Comparison of ENCODE assay signal across 14 cellular contexts in the genomic region with DNA sequence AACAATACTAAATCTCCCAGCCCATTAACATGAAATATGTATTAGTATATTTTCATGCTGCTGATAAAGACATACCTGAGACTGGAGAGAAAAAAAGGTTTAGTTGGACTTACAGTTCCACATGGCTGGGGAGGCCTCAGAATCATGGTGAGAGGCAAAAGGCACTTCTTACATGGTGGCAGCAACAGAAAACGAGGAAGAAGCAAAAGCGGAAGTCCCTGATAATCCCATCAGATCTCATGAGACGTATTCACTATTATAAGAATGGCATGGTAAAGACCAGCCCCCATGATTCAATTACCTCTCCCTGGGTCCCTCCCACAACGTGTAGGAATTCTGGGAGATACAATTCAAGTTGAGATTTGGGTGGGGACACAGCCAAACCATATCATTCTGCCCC. TPM values are rescaled to one million over a fixed set of nuclear protein-coding genes. Genes with fewer than 3 reads are reported as not detected.
"Had no signal": no experiment of that assay in that cellular context is flagged by ENCODE, and none has a peak within 500 bp of the region (broad histone marks: within the 10 kb centered on the region; RNA-seq: fewer than 3 reads in every experiment).

No MANE protein-coding gene starts in this region.

RNA-seq across cellular contexts. Expression of gene CFAP210, which starts 7.4 kb away (rescaled TPM):
- total RNA-seq: activated naive CD4-positive, alpha-beta T cell treated with anti-CD3 and anti-CD28 coated beads for 36 hours; activated naive CD4-positive, alpha-beta T cell treated with anti-CD3 and anti-CD28 coated beads, Interleukin-2, amount 50 U/mL, for 72 hours; activated naive CD8-positive, alpha-beta T cell treated with anti-CD3 and anti-CD28 coated beads for 36 hours; activated naive CD8-positive, alpha-beta T cell treated with anti-CD3 and anti-CD28 coated beads, Interleukin-2, amount 10 ng/mL, durations not matched to agents 7 days and 5 days; activated T-helper 1 cell treated with anti-CD3 and anti-CD28 coated beads, Interleukin-12 subunit alpha, Interleukin-12 subunit beta, Interleukin-2, Interleukin-4 antibody, amounts not matched to agents 30 ng/mL and 10 ng/mL and 1 ng/mL, durations not matched to agents 14 hours and 24 hours and 36 hours; activated T-helper 17 cell treated with anti-CD3 and anti-CD28 coated beads, Interleukin-2, amount 50 U/mL, for 72 hours; activated T-helper 2 cell treated with anti-CD3 and anti-CD28 coated beads, Interferon-gamma antibody, Interleukin-2, Interleukin-4, amounts not matched to agents 10 μg/mL and 5 μg/mL and 100 μg/mL, durations not matched to agents 14 hours and 24 hours and 36 hours; adrenal gland; ascending aorta; body of pancreas; bronchial epithelial cell; cardiac muscle cell; cardiac septum; chondrocyte had no signal

RNA-seq across cellular contexts. Expression of gene PHOSPHO2, which starts 7.4 kb away (rescaled TPM):
- total RNA-seq: ascending aorta had no signal
